In genomic region chr9:37667706-37668672, GRCh38 we compare ENCODE assay signal across 16 cellular contexts. TPM values are rescaled to one million over a fixed set of nuclear protein-coding genes. Genes with fewer than 3 reads are reported as not detected.
DNase-seq lines count a peak whose midpoint lies in the region; ATAC-seq and TF ChIP-seq lines count a peak whose summit lies in the region.
"Had no signal": no experiment of that assay in that cellular context is flagged by ENCODE, and none has a peak within 500 bp of the region (broad histone marks: within the 10 kb centered on the region; RNA-seq: fewer than 3 reads in every experiment).

No MANE protein-coding gene starts in this region.

- DNase-seq in NCI-H1092 treated with DMSO at 0.1 percent for 48 hours (lab: John Stamatoyannopoulos, UW) (peak; percentile 28), NCI-H1092 (lab: John Stamatoyannopoulos, UW) (no peak), NCI-H82 treated with DMSO at 0.1 percent for 48 hours (lab: John Stamatoyannopoulos, UW; ENCODE audit: unreplicated experiment) (peak; percentile 85), glutamatergic neuron (peak; percentile 32), gastrocnemius medialis (peak; percentile 80 to 81), immature natural killer cell (no peak)
- DNase-seq: activated CD4-positive, alpha-beta T cell treated with anti-CD3 and anti-CD28 coated beads for 4 hours; activated effector memory CD4-positive, alpha-beta T cell treated with anti-CD3 and anti-CD28 coated beads, Interleukin-2, amount 50 U/mL, for 16 hours; NCI-H2081 treated with DMSO at 0.1 percent for 48 hours had no signal

- no peaks in the 10 kb centered on the region for H3K9me3 Mint-ChIP-seq in glutamatergic neuron (ENCODE audit: unreplicated experiment)
- H3K9me3 Mint-ChIP-seq in immature natural killer cell: no peaks in the 10 kb centered on the region

- H3K27me3 Mint-ChIP-seq in glutamatergic neuron (ENCODE audit: unreplicated experiment) (no peaks in the 10 kb centered on the region), immature natural killer cell (ENCODE audit: low read depth in 3 of 3) (peaks cover 0 to 14% (median 4%) of the 10 kb centered on the region in 3 donors)

- ATAC-seq in gastrocnemius medialis (peak; percentile 94 to 97), GM18498 (IDR thresholded peaks at IDR 0.05; ENCODE audit: unreplicated experiment) (no peak), GM19395 (IDR thresholded peaks at IDR 0.05; ENCODE audit: unreplicated experiment) (no peak)

- no peak for TF ChIP-seq POLR2A in gastrocnemius medialis (IDR thresholded peaks at IDR 0.05)

- peak overlapping the region; percentile 21 to 50 (median 32) for H3K4me3 ChIP-seq in gastrocnemius medialis
- H3K4me3 ChIP-seq: coronary artery had no signal

- TF ChIP-seq CTCF in glutamatergic neuron (IDR thresholded peaks at IDR 0.05; ENCODE audit: partially characterized antibody, unreplicated experiment) (peak; percentile 25), gastrocnemius medialis (IDR thresholded peaks at IDR 0.05 in 4 of 5, conservative IDR thresholded peaks at IDR 0.05 in 1 of 5) (peak in 4 of 5 experiments; percentile 11 to 47 (median 23))

- no peaks in the 10 kb centered on the region for H3K27me3 ChIP-seq in gastrocnemius medialis

- H3K4me1 Mint-ChIP-seq in glutamatergic neuron (ENCODE audit: low read depth, unreplicated experiment): peaks cover 20% of the 10 kb centered on the region
- no peaks in the 10 kb centered on the region for H3K4me1 Mint-ChIP-seq in immature natural killer cell

- no peaks in the 10 kb centered on the region for H3K9me3 ChIP-seq in gastrocnemius medialis

- H3K4me3 Mint-ChIP-seq in glutamatergic neuron (ENCODE audit: unreplicated experiment) (no peak overlapping the region), immature natural killer cell (no peak overlapping the region)

- H3K4me1 ChIP-seq in gastrocnemius medialis: peaks cover 15 to 21% of the 10 kb centered on the region in 2 donors

- peak overlapping the region; percentile 78 to 84 (median 80) for H3K27ac ChIP-seq in gastrocnemius medialis
- H3K27ac ChIP-seq: 22Rv1, coronary artery had no signal

- no peaks in the 10 kb centered on the region for H3K36me3 ChIP-seq in gastrocnemius medialis

- in situ Hi-C loops in gastrocnemius medialis (cut with MboI; ENCODE audit: low sequenced_read_pairs in 4 of 4): no loop called here

- H3K36me3 Mint-ChIP-seq in glutamatergic neuron (ENCODE audit: unreplicated experiment) (peaks cover 9% of the 10 kb centered on the region), immature natural killer cell (no peaks in the 10 kb centered on the region)

- H3K27ac Mint-ChIP-seq in glutamatergic neuron (ENCODE audit: unreplicated experiment): no peak overlapping the region
- H3K27ac Mint-ChIP-seq in immature natural killer cell: no peak overlapping the region

- intact Hi-C loops in gastrocnemius medialis (cut with DNase I; ENCODE audit: low total_unique reads): loop anchor here (1.0 to 2.0 kb wide), 4 partner anchors 18 to 93 kb away; partner anchors contain the start of gene FRMPD1

RNA-seq across cellular contexts. Expression of gene FRMPD1, which starts 17.2 kb away (rescaled TPM):
- total RNA-seq in glutamatergic neuron (ENCODE audit: unreplicated experiment) (38.1 TPM), gastrocnemius medialis (1 to 10 TPM in 2 of 4 donors, under 1 TPM in 2; 0.46 to 1.7 (median 1.0) TPM)
- not detected for polyA plus RNA-seq in immature natural killer cell
- total RNA-seq: glomerular endothelial cell, mononuclear cell, SK-MEL-5 had no signal

Comparison
In these comparisons a context has a peak if more than half of its experiments do, and no peak if none do; other contexts are left out.
1. DNase-seq: peak in NCI-H1092 treated with DMSO at 0.1 percent for 48 hours (single experiment), NCI-H82 treated with DMSO at 0.1 percent for 48 hours (single experiment), glutamatergic neuron (single experiment) and gastrocnemius medialis (2 of 2); none in NCI-H1092 (single experiment) and immature natural killer cell (0 of 3).
2. ATAC-seq: peak in gastrocnemius medialis (2 of 2); none in GM18498 (single experiment) and GM19395 (single experiment).
3. RNA of gene FRMPD1, which starts 17.2 kb away (total RNA-seq): 38.1 TPM in glutamatergic neuron (single experiment); 0.46 to 1.7 TPM in gastrocnemius medialis; every median in the first group is over 10 times any median in the second.